18 cellular contexts compared by ENCODE assay signal in the genomic region with DNA sequence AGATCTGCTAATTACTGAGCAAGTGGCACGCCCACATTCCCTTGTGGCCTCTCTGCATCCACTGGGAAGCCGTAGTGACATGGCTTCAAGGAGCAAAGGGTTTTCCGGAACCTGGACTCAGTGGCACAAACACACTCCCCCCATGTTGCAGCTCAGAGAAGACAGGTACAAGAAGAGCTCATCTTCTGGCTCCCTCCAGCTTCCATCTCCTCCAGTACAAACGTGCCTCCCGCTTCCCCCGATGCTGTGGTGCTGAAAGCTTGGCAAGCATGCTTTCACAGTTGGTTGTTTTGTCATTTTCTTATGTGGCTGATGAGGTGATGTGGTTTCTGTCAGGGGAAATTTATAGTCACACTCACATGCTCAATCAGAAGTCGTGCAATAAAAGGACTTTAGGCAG.
"Had no signal": no experiment of that assay in that cellular context is flagged by ENCODE, and none has a peak within 500 bp of the region (broad histone marks: within the 10 kb centered on the region; RNA-seq: fewer than 3 reads in every experiment).

No MANE protein-coding gene starts in this region.

- H3K4me3 Mint-ChIP-seq: activated CD4-positive, alpha-beta memory T cell treated with anti-CD3 and anti-CD28 coated beads for 36 hours; activated naive CD8-positive, alpha-beta T cell treated with anti-CD3 and anti-CD28 coated beads for 36 hours; activated T-cell treated with anti-CD3 and anti-CD28 coated beads, Interleukin-2, amount 50 U/mL, for 4 hours; dendritic cell treated with granulocyte-macrophage colony-stimulating factor and Interleukin-4, amounts not matched to agents 40 ng/mL and 50 ng/mL, for 4 days; effector memory CD8-positive, alpha-beta T cell; memory B cell; neural progenitor cell had no signal

- H3K27me3 ChIP-seq: gastroesophageal sphincter, hepatocyte, neural progenitor cell, transverse colon had no signal

- H3K4me3 ChIP-seq: gastroesophageal sphincter, hepatocyte, left ventricle myocardium inferior, neural progenitor cell, transverse colon had no signal

- H3K4me1 Mint-ChIP-seq: activated naive CD8-positive, alpha-beta T cell treated with anti-CD3 and anti-CD28 coated beads for 36 hours had no signal

- DNase-seq: activated CD4-positive, alpha-beta memory T cell treated with anti-CD3 and anti-CD28 coated beads for 36 hours; activated CD4-positive, alpha-beta T cell treated with anti-CD3 and anti-CD28 coated beads for 1 hour; activated effector memory CD4-positive, alpha-beta T cell treated with anti-CD3 and anti-CD28 coated beads, Interleukin-2, amount 50 U/mL, for 16 hours; activated naive CD8-positive, alpha-beta T cell treated with anti-CD3 and anti-CD28 coated beads for 36 hours; activated T-cell treated with anti-CD3 and anti-CD28 coated beads, Interleukin-2, amount 50 U/mL, for 4 hours; cerebellar nuclear complex; effector memory CD8-positive, alpha-beta T cell; kidney; left ventricle myocardium inferior; T1000; transverse colon had no signal

- H3K27ac Mint-ChIP-seq: activated CD4-positive, alpha-beta memory T cell treated with anti-CD3 and anti-CD28 coated beads for 36 hours; activated naive CD8-positive, alpha-beta T cell treated with anti-CD3 and anti-CD28 coated beads for 36 hours; dendritic cell treated with granulocyte-macrophage colony-stimulating factor and Interleukin-4, amounts not matched to agents 40 ng/mL and 50 ng/mL, for 4 days; effector memory CD8-positive, alpha-beta T cell; memory B cell; neural progenitor cell had no signal

- H3K9me3 Mint-ChIP-seq: activated CD4-positive, alpha-beta memory T cell treated with anti-CD3 and anti-CD28 coated beads for 36 hours; dendritic cell treated with granulocyte-macrophage colony-stimulating factor and Interleukin-4, amounts not matched to agents 40 ng/mL and 50 ng/mL, for 4 days; memory B cell had no signal

- H3K27me3 Mint-ChIP-seq: activated CD4-positive, alpha-beta memory T cell treated with anti-CD3 and anti-CD28 coated beads for 36 hours; activated naive CD8-positive, alpha-beta T cell treated with anti-CD3 and anti-CD28 coated beads for 36 hours; dendritic cell treated with granulocyte-macrophage colony-stimulating factor and Interleukin-4, amounts not matched to agents 40 ng/mL and 50 ng/mL, for 4 days; effector memory CD8-positive, alpha-beta T cell; memory B cell had no signal

- H3K36me3 ChIP-seq: neural progenitor cell had no signal

- H3K27ac ChIP-seq: epithelial cell of prostate, gastroesophageal sphincter, hepatocyte, left ventricle myocardium inferior, neural progenitor cell, parathyroid adenoma, transverse colon had no signal

- H3K4me1 ChIP-seq: gastroesophageal sphincter, left ventricle myocardium inferior, transverse colon had no signal

- ATAC-seq: activated T-cell treated with anti-CD3 and anti-CD28 coated beads, Interleukin-2, amount 50 U/mL, for 4 hours; effector memory CD8-positive, alpha-beta T cell; gastroesophageal sphincter had no signal

- H3K9me3 ChIP-seq: gastroesophageal sphincter, left ventricle myocardium inferior, transverse colon had no signal
